Comparison of ENCODE assay signal across 8 cellular contexts in the genomic region with DNA sequence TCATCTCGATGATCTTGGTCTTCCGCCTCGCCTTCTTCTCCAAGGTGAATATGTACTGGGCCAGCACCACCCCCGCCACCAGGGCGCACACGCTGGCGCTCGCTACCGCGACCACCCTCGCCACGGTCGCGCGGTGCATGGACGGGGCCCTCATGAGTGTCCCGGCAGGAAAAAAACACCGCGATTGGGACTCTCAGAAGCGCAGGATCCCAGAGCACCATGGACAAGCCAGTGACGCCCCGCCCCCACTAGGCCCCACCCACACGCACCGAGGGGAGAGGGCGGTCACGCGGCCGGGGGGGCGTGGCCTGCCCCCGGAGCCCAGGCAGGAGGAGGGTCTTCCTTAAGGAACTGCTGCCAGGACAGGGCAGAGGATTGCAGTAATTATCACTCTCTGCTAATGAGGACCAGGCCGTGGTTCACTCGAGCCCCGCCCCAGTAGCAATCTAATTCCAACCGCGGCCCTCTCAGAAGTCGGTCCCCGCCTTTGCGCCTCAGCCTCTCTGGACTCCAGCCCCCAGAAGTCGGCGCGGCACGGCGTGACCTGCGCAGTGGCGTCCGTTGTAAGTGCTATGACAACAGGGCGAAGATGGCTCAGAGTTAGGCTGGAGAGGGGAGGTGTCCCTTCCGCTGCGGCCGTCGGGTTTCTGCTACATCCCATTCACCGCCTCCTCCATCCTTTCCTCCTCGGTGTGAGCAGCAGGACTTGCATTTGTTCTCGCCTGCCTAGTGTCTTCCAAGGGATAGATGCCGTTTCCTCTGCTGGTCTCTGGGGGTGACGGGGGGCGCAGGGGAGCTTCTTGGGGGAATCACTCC. TPM values are rescaled to one million over a fixed set of nuclear protein-coding genes. Genes with fewer than 3 reads are reported as not detected.
DNase-seq lines count a peak whose midpoint lies in the region; ATAC-seq, FAIRE-seq and TF ChIP-seq lines count a peak whose summit lies in the region.

A gene (plus strand): TSS at position 575 of the 816 bp plus-strand sequence. CDS start 16,689 bp downstream, outside the sequence.

- no peaks in the 10 kb centered on the region for H3K36me3 ChIP-seq in adrenal gland (replicated peaks in 1 of 2)
- H3K36me3 ChIP-seq in heart left ventricle = no peaks in the 10 kb centered on the region
- no peaks in the 10 kb centered on the region for H3K36me3 ChIP-seq in trophoblast cell (ENCODE audit: control insufficient read depth in 1 of 2, insufficient read depth in 2 of 2, low read length in 2 of 2)
- H3K36me3 ChIP-seq in tibial nerve = no peaks in the 10 kb centered on the region

- H2BK5ac ChIP-seq in trophoblast cell (ENCODE audit: low read depth, low read length, poor library complexity) = no peak within 1 kb of the TSS

- no peak within 1 kb of the TSS for H2AK5ac ChIP-seq in trophoblast cell (ENCODE audit: low read length)

- H2AFZ ChIP-seq in trophoblast cell (ENCODE audit: insufficient read depth, low read length, poor library complexity) = peak within 1 kb of the TSS; percentile 74

- H3K4me3 ChIP-seq in adrenal gland (peak within 1 kb of the TSS; percentile 61 to 72 (median 70)), heart left ventricle (peak within 1 kb of the TSS; percentile 54 to 82 (median 72)), trophoblast cell (ENCODE audit: low read depth, low read length) (peak within 1 kb of the TSS; percentile 85), tibial nerve (peak within 1 kb of the TSS; percentile 58 to 89 (median 76))

- H3K23ac ChIP-seq in trophoblast cell (ENCODE audit: low read length) = no peak within 1 kb of the TSS

- TF ChIP-seq POLR2A in GM12892 (IDR thresholded peaks at IDR 0.05; ENCODE audit: low read depth, low read length) (peak; percentile 23; the same call in 1 of the 2 replicates), adrenal gland (IDR thresholded peaks at IDR 0.05) (peak in 1 of 2 donors; percentile 47), heart left ventricle (IDR thresholded peaks at IDR 0.05) (peak in 1 of 2 donors; percentile 45), tibial nerve (IDR thresholded peaks at IDR 0.05) (peak; percentile 13 to 59)

- H3K27me3 ChIP-seq in adrenal gland (no peaks in the 10 kb centered on the region), heart left ventricle (no peaks in the 10 kb centered on the region), trophoblast cell (ENCODE audit: insufficient read depth, low read length) (no peaks in the 10 kb centered on the region), tibial nerve (no peaks in the 10 kb centered on the region)

- no peak within 1 kb of the TSS for H2BK120ac ChIP-seq in trophoblast cell (ENCODE audit: insufficient read depth, low read length, poor library complexity)

- H3K18ac ChIP-seq in trophoblast cell (ENCODE audit: low read length) = peak within 1 kb of the TSS; percentile 78

- H3K4me1 ChIP-seq in adrenal gland (replicated peaks in 1 of 2) (peaks cover 0 to 21% of the 10 kb centered on the region in 2 donors), heart left ventricle (peaks cover 0 to 25% (median 11%) of the 10 kb centered on the region in 12 donors), trophoblast cell (ENCODE audit: control insufficient read depth in 1 of 2, insufficient read depth in 2 of 2, low read length in 2 of 2) (peaks cover 0 to 5% of the 10 kb centered on the region in 2 experiments), tibial nerve (peaks cover 0 to 34% (median 12%) of the 10 kb centered on the region in 4 donors)

- H4K12ac ChIP-seq in trophoblast cell (ENCODE audit: low read depth, low read length) = peak within 1 kb of the TSS; percentile 78

- ATAC-seq in HG02840 (IDR thresholded peaks at IDR 0.05; ENCODE audit: low FRiP score, unreplicated experiment) (peak; percentile 100), heart left ventricle (peak; percentile 98 to 100 (median 99))

- peak; percentile 32 to 76 for TF ChIP-seq EP300 in tibial nerve (IDR thresholded peaks at IDR 0.05)

- no peaks in the 10 kb centered on the region for H3K79me2 ChIP-seq in trophoblast cell (ENCODE audit: control insufficient read depth, insufficient read depth, low read length, poor library complexity)

- peak; percentile 71 for DNase-seq in GM12892 (ENCODE audit: insufficient read length)
- DNase-seq in NCI-H1436 (lab: John Stamatoyannopoulos, UW) = peak; percentile 94
- peak; percentile 97 for DNase-seq in SW480 (ENCODE audit: low spot score)
- peak; percentile 95 to 97 (median 96) for DNase-seq in adrenal gland
- peak; percentile 94 to 97 (median 96) for DNase-seq in heart left ventricle
- DNase-seq in trophoblast cell = peak; percentile 95
- peak; percentile 92 to 97 for DNase-seq in tibial nerve (ENCODE audit: low spot score in 2 of 2)

- peak within 1 kb of the TSS; percentile 87 for H4K8ac ChIP-seq in trophoblast cell (ENCODE audit: low read depth, low read length)

- H3K14ac ChIP-seq in trophoblast cell (ENCODE audit: low read length) = peak within 1 kb of the TSS; percentile 71

- H3K79me1 ChIP-seq in trophoblast cell (ENCODE audit: low read length) = peaks cover 3% of the 10 kb centered on the region

- peak within 1 kb of the TSS; percentile 51 to 88 (median 80) for H3K27ac ChIP-seq in adrenal gland
- H3K27ac ChIP-seq in heart left ventricle = peak within 1 kb of the TSS; percentile 56 to 89 (median 86)
- H3K27ac ChIP-seq in trophoblast cell (ENCODE audit: low read depth, low read length) = peak within 1 kb of the TSS; percentile 18
- peak within 1 kb of the TSS; percentile 82 to 92 (median 84) for H3K27ac ChIP-seq in tibial nerve

- H3K4me2 ChIP-seq in trophoblast cell (ENCODE audit: low read length) = peak within 1 kb of the TSS; percentile 88

- peak within 1 kb of the TSS; percentile 73 for H3K9ac ChIP-seq in trophoblast cell (ENCODE audit: low read length)

- intact Hi-C loops in adrenal gland (cut with DNase I) = no loop called here
- intact Hi-C loops in heart left ventricle (cut with DNase I) = loop anchor here in 2 of 10 donors (2.0 to 5.0 kb wide), 2 partner anchors 66 to 67 kb away; a partner anchor contains a TSS

- H3K4ac ChIP-seq in trophoblast cell (ENCODE audit: low read depth, low read length) = no peak within 1 kb of the TSS

- no peak within 1 kb of the TSS for H2BK12ac ChIP-seq in trophoblast cell (ENCODE audit: low read length)

- 0% methylated on average over 41 to 57 of the region's 57 CpGs for WGBS in adrenal gland, 4 donors
- 0 to 1% (median 0%) methylated on average over 30 to 57 of the region's 57 CpGs for WGBS in heart left ventricle, 4 donors
- WGBS in trophoblast cell (ENCODE audit: extremely low coverage, insufficient coverage, insufficient read length) = no CpG with 5 or more reads among the region's 57 CpGs
- WGBS in tibial nerve, 2 donors = 1% methylated on average over 50 to 55 of the region's 57 CpGs

- TF ChIP-seq CTCF in adrenal gland (IDR thresholded peaks at IDR 0.05) (peak in 1 of 6 experiments; percentile 16), heart left ventricle (IDR thresholded peaks at IDR 0.05) (peak in 1 of 12 donors; percentile 15), tibial nerve (IDR thresholded peaks at IDR 0.05) (no peak)

- no peak within 1 kb of the TSS for H4K91ac ChIP-seq in trophoblast cell (ENCODE audit: low read depth, low read length)

- H3K9me3 ChIP-seq in adrenal gland (replicated peaks in 1 of 3) (no peaks in the 10 kb centered on the region), heart left ventricle (no peaks in the 10 kb centered on the region), trophoblast cell (ENCODE audit: insufficient read depth, low read depth, low read length) (no peaks in the 10 kb centered on the region), tibial nerve (no peaks in the 10 kb centered on the region)

- FAIRE-seq in GM12892 (lab: Jason Lieb, UNC) = peak; percentile 98

RNA-seq across cellular contexts. Expression of the gene that starts here (rescaled TPM):
- polyA plus RNA-seq in GM12892 (2012; ENCODE audit: missing spikeins) = 4.8 TPM
- 10 to 100 TPM; 13.5 to 39.4 (median 27.3) TPM for total RNA-seq in adrenal gland
- 1 to 10 TPM; 5.6 to 8.4 (median 7.1) TPM for polyA plus RNA-seq in adrenal gland
- total RNA-seq in heart left ventricle = 10 to 100 TPM in 8 of 9 donors, 1 to 10 TPM in 1; 8.4 to 29.3 (median 11.4) TPM
- polyA plus RNA-seq in heart left ventricle = 1 to 10 TPM; 7.4 to 7.5 TPM
- 10.7 and 11.8 TPM in 2 replicates for polyA plus RNA-seq in trophoblast cell (2013)
- 10 to 100 TPM; 22.0 to 72.5 (median 35.9) TPM for total RNA-seq in tibial nerve

Comparison
In these comparisons a context has a peak if more than half of its experiments do, and no peak if none do; other contexts are left out.
1. Peak in every context shown above with its lines: DNase-seq, ATAC-seq, H3K4me3 ChIP-seq and H3K27ac ChIP-seq.
2. H3K27ac ChIP-seq: peak in every context shown above with its lines; median percentile 86 in heart left ventricle; 84 in tibial nerve; 80 in adrenal gland; 18 in trophoblast cell.